ENCODE assay signal across 1 cellular context in the genomic region with DNA sequence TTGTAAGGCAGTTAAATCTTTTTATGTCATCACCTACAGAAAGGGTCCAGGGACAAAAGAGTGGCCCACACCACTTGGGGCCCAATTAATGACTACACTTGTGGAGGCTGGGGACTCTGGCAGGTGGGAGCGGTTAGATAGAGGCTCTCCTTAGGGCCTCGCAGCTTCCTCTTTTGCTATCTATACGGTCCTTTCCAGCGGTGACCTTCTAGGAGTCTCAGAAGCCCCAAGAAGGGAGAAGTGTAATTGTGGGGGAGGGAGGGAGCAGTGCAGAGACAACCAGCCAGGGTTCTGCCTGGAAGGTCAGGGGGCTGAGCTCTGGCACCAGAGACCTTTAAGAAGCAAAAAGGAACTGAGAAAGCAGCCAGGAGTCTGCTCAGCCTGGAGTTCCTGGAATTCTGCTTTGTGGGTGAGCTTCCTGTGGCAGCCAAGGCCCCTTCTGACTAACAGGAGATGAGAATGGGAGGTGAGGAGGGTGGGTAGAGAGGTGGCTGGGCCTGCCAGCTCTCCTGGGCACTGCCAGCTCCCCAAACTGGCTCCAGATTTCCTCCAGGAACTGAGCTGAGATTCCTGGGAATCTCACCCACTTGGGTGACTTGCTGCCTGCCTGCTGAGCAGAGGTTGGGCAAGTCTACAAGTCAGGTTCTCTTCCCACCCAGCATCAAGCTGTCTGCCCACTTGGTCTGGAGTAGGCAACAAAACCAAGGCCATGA.
TF ChIP-seq lines count a peak whose summit lies in the region.

No MANE protein-coding gene starts in this region.

TF ChIP-seq in K562, 482 proteins besides CTCF, POLR2A, EP300 and RAD21 (continued from another document and continues in another):
- TF ChIP-seq, protein P1, sequence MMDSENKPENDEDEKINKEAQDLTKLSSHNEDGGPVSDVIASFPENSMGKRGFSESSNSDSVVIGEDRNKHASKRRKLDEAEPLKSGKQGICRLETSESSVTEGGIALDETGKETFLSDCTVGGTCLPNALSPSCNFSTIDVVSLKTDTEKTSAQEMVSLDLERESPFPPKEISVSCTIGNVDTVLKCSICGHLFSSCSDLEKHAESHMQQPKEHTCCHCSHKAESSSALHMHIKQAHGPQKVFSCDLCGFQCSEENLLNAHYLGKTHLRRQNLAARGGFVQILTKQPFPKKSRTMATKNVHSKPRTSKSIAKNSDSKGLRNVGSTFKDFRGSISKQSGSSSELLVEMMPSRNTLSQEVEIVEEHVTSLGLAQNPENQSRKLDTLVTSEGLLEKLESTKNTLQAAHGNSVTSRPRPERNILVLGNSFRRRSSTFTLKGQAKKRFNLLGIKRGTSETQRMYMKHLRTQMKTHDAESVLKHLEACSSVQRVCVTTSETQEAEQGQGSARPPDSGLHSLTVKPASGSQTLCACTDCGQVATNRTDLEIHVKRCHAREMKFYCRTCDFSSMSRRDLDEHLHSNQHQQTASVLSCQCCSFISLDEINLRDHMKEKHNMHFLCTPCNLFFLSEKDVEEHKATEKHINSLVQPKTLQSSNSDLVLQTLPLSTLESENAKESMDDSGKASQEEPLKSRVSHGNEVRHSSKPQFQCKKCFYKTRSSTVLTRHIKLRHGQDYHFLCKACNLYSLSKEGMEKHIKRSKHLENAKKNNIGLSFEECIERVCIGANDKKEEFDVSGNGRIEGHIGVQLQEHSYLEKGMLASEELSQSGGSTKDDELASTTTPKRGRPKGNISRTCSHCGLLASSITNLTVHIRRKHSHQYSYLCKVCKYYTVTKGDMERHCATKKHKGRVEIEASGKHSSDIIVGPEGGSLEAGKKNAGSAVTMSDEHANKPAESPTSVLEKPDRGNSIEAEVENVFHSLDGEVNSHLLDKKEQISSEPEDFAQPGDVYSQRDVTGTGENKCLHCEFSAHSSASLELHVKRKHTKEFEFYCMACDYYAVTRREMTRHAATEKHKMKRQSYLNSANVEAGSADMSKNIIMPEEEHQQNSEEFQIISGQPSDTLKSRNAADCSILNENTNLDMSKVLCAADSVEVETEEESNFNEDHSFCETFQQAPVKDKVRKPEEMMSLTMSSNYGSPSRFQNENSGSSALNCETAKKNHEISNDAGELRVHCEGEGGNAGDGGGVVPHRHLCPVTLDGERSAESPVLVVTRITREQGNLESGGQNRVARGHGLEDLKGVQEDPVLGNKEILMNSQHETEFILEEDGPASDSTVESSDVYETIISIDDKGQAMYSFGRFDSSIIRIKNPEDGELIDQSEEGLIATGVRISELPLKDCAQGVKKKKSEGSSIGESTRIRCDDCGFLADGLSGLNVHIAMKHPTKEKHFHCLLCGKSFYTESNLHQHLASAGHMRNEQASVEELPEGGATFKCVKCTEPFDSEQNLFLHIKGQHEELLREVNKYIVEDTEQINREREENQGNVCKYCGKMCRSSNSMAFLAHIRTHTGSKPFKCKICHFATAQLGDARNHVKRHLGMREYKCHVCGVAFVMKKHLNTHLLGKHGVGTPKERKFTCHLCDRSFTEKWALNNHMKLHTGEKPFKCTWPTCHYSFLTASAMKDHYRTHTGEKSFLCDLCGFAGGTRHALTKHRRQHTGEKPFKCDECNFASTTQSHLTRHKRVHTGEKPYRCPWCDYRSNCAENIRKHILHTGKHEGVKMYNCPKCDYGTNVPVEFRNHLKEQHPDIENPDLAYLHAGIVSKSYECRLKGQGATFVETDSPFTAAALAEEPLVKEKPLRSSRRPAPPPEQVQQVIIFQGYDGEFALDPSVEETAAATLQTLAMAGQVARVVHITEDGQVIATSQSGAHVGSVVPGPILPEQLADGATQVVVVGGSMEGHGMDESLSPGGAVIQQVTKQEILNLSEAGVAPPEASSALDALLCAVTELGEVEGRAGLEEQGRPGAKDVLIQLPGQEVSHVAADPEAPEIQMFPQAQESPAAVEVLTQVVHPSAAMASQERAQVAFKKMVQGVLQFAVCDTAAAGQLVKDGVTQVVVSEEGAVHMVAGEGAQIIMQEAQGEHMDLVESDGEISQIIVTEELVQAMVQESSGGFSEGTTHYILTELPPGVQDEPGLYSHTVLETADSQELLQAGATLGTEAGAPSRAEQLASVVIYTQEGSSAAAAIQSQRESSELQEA (IDR thresholded peaks at IDR 0.05; ENCODE audit: low read depth): peak; percentile 88
- TF ChIP-seq GATAD2B (IDR thresholded peaks at IDR 0.05; ENCODE audit: borderline replicate concordance) (peak; percentile 87; the same call in 1 of the 2 replicates), ZNF778 (CRISPR knock-in tag; IDR thresholded peaks at IDR 0.05) (no peak), EP400 (IDR thresholded peaks at IDR 0.05) (peak; percentile 55; the same call in 1 of the 2 replicates), STAT5A (IDR thresholded peaks at IDR 0.05; ENCODE audit: borderline replicate concordance, low read length) (peak; percentile 77; the same call in 1 of the 2 replicates), ZNF165 (CRISPR knock-in tag; IDR thresholded peaks at IDR 0.05; ENCODE audit: borderline replicate concordance) (no peak), EWSR1 (IDR thresholded peaks at IDR 0.05; ENCODE audit: borderline replicate concordance, low read depth, partially characterized antibody) (no peak), SMARCB1 (IDR thresholded peaks at IDR 0.05; ENCODE audit: insufficient read length, low read depth) (no peak), ADNP (tag; IDR thresholded peaks at IDR 0.05) (no peak), SPI1 (IDR thresholded peaks at IDR 0.05; ENCODE audit: borderline replicate concordance, low read depth, low read length) (peak; percentile 97), TEAD4 (IDR thresholded peaks at IDR 0.05; ENCODE audit: low read length) (peak; percentile 91), TEAD4 (CRISPR knock-in tag; IDR thresholded peaks at IDR 0.05; ENCODE audit: borderline replicate concordance) (no peak), FOS (IDR thresholded peaks at IDR 0.05; ENCODE audit: extremely low read depth, insufficient read length) (no peak), TAF15 (IDR thresholded peaks at IDR 0.05; ENCODE audit: low read depth, low read length) (no peak), TGIF2 (CRISPR knock-in tag; IDR thresholded peaks at IDR 0.05) (no peak), RBM22 (IDR thresholded peaks at IDR 0.05; ENCODE audit: low read depth, low read length, poor library complexity, severe bottlenecking) (no peak), CC2D1A (IDR thresholded peaks at IDR 0.05) (0 out of 2 replicates have a peak, but pooled peaks have one; percentile 24), YY1 (IDR thresholded peaks at IDR 0.05; ENCODE audit: borderline replicate concordance in 1 of 3, control insufficient read depth in 1 of 3, extremely low read depth in 1 of 3, insufficient read depth in 3 of 3, insufficient read length in 1 of 3, insufficient replicate concordance in 2 of 3, low read depth in 1 of 3, low read length in 2 of 3) (peak in 2 of 3 experiments; percentile 24 to 35), NFE2 (IDR thresholded peaks at IDR 0.05; ENCODE audit: low read depth) (peak; percentile 31; the same call in 1 of the 2 replicates)
- TF ChIP-seq, protein P2, sequence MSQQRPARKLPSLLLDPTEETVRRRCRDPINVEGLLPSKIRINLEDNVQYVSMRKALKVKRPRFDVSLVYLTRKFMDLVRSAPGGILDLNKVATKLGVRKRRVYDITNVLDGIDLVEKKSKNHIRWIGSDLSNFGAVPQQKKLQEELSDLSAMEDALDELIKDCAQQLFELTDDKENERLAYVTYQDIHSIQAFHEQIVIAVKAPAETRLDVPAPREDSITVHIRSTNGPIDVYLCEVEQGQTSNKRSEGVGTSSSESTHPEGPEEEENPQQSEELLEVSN (IDR thresholded peaks at IDR 0.05; ENCODE audit: borderline replicate concordance in 1 of 2, extremely low read depth in 1 of 2, insufficient read depth in 1 of 2, insufficient read length in 1 of 2, low read depth in 1 of 2, low read length in 1 of 2, poor library complexity in 1 of 2, severe bottlenecking in 1 of 2): no peak
- TF ChIP-seq, protein P3, sequence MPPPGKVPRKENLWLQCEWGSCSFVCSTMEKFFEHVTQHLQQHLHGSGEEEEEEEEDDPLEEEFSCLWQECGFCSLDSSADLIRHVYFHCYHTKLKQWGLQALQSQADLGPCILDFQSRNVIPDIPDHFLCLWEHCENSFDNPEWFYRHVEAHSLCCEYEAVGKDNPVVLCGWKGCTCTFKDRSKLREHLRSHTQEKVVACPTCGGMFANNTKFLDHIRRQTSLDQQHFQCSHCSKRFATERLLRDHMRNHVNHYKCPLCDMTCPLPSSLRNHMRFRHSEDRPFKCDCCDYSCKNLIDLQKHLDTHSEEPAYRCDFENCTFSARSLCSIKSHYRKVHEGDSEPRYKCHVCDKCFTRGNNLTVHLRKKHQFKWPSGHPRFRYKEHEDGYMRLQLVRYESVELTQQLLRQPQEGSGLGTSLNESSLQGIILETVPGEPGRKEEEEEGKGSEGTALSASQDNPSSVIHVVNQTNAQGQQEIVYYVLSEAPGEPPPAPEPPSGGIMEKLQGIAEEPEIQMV (tag; conservative IDR thresholded peaks at IDR 0.05; ENCODE audit: low read depth): no peak
- TF ChIP-seq, protein P4, sequence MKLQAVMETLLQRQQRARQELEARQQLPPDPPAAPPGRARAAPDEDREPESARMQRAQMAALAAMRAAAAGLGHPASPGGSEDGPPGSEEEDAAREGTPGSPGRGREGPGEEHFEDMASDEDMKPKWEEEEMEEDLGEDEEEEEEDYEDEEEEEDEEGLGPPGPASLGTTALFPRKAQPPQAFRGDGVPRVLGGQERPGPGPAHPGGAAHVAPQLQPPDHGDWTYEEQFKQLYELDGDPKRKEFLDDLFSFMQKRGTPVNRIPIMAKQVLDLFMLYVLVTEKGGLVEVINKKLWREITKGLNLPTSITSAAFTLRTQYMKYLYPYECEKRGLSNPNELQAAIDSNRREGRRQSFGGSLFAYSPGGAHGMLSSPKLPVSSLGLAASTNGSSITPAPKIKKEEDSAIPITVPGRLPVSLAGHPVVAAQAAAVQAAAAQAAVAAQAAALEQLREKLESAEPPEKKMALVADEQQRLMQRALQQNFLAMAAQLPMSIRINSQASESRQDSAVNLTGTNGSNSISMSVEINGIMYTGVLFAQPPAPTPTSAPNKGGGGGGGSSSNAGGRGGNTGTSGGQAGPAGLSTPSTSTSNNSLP (IDR thresholded peaks at IDR 0.05; ENCODE audit: borderline replicate concordance, low read depth, low read length): no peak; the same call in 1 of the 2 replicates
- TF ChIP-seq, protein P5, sequence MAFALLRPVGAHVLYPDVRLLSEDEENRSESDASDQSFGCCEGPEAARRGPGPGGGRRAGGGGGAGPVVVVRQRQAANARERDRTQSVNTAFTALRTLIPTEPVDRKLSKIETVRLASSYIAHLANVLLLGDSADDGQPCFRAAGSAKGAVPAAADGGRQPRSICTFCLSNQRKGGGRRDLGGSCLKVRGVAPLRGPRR (CRISPR knock-in tag; IDR thresholded peaks at IDR 0.05): no peak
- TF ChIP-seq, protein P6, sequence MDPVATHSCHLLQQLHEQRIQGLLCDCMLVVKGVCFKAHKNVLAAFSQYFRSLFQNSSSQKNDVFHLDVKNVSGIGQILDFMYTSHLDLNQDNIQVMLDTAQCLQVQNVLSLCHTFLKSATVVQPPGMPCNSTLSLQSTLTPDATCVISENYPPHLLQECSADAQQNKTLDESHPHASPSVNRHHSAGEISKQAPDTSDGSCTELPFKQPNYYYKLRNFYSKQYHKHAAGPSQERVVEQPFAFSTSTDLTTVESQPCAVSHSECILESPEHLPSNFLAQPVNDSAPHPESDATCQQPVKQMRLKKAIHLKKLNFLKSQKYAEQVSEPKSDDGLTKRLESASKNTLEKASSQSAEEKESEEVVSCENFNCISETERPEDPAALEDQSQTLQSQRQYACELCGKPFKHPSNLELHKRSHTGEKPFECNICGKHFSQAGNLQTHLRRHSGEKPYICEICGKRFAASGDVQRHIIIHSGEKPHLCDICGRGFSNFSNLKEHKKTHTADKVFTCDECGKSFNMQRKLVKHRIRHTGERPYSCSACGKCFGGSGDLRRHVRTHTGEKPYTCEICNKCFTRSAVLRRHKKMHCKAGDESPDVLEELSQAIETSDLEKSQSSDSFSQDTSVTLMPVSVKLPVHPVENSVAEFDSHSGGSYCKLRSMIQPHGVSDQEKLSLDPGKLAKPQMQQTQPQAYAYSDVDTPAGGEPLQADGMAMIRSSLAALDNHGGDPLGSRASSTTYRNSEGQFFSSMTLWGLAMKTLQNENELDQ (CRISPR knock-in tag; IDR thresholded peaks at IDR 0.05; ENCODE audit: borderline replicate concordance): no peak
- TF ChIP-seq, protein P7, sequence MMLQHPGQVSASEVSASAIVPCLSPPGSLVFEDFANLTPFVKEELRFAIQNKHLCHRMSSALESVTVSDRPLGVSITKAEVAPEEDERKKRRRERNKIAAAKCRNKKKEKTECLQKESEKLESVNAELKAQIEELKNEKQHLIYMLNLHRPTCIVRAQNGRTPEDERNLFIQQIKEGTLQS (IDR thresholded peaks at IDR 0.05): peak; percentile 72
- TF ChIP-seq, protein P7 (CRISPR knock-in tag; conservative IDR thresholded peaks at IDR 0.05): no peak
- TF ChIP-seq, protein P8, sequence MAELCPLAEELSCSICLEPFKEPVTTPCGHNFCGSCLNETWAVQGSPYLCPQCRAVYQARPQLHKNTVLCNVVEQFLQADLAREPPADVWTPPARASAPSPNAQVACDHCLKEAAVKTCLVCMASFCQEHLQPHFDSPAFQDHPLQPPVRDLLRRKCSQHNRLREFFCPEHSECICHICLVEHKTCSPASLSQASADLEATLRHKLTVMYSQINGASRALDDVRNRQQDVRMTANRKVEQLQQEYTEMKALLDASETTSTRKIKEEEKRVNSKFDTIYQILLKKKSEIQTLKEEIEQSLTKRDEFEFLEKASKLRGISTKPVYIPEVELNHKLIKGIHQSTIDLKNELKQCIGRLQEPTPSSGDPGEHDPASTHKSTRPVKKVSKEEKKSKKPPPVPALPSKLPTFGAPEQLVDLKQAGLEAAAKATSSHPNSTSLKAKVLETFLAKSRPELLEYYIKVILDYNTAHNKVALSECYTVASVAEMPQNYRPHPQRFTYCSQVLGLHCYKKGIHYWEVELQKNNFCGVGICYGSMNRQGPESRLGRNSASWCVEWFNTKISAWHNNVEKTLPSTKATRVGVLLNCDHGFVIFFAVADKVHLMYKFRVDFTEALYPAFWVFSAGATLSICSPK (IDR thresholded peaks at IDR 0.05; ENCODE audit: borderline replicate concordance): no peak
- TF ChIP-seq, protein P9, sequence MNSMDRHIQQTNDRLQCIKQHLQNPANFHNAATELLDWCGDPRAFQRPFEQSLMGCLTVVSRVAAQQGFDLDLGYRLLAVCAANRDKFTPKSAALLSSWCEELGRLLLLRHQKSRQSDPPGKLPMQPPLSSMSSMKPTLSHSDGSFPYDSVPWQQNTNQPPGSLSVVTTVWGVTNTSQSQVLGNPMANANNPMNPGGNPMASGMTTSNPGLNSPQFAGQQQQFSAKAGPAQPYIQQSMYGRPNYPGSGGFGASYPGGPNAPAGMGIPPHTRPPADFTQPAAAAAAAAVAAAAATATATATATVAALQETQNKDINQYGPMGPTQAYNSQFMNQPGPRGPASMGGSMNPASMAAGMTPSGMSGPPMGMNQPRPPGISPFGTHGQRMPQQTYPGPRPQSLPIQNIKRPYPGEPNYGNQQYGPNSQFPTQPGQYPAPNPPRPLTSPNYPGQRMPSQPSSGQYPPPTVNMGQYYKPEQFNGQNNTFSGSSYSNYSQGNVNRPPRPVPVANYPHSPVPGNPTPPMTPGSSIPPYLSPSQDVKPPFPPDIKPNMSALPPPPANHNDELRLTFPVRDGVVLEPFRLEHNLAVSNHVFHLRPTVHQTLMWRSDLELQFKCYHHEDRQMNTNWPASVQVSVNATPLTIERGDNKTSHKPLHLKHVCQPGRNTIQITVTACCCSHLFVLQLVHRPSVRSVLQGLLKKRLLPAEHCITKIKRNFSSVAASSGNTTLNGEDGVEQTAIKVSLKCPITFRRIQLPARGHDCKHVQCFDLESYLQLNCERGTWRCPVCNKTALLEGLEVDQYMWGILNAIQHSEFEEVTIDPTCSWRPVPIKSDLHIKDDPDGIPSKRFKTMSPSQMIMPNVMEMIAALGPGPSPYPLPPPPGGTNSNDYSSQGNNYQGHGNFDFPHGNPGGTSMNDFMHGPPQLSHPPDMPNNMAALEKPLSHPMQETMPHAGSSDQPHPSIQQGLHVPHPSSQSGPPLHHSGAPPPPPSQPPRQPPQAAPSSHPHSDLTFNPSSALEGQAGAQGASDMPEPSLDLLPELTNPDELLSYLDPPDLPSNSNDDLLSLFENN (IDR thresholded peaks at IDR 0.05; ENCODE audit: low read depth in 2 of 2, low read length in 2 of 2): peak in 1 of 2 experiments; percentile 85; a peak in 1 of 4 replicates
